Comparison of ENCODE assay signal across 15 cellular contexts in genomic region chr13:51970251-51970793, GRCh38. TPM values are rescaled to one million over a fixed set of nuclear protein-coding genes. Genes with fewer than 3 reads are reported as not detected.
A peak's percentile ranks its signal among the peaks of the same experiment; 100 is the strongest.
DNase-seq lines count a peak whose midpoint lies in the region; ATAC-seq and TF ChIP-seq lines count a peak whose summit lies in the region.
"Had no signal": no experiment of that assay in that cellular context is flagged by ENCODE, and none has a peak within 500 bp of the region (broad histone marks: within the 10 kb centered on the region; RNA-seq: fewer than 3 reads in every experiment).

No MANE protein-coding gene starts in this region.

- H2BK5ac ChIP-seq in mesenchymal stem cell (ENCODE audit: low read depth, low read length, poor library complexity, severe bottlenecking) = no peak overlapping the region

- no peaks in the 10 kb centered on the region for H3K79me1 ChIP-seq in mesenchymal stem cell (replicated peaks; ENCODE audit: low read length, poor library complexity, severe bottlenecking)

- intact Hi-C loops in mucosa of descending colon (cut with DNase I, micrococcal nuclease) = no loop called here

- H3K4me2 ChIP-seq in mesenchymal stem cell (ENCODE audit: low read length, poor library complexity, severe bottlenecking) = no peak overlapping the region
- H3K4me2 ChIP-seq: BLaER1 treated with 17β-estradiol and CSF1 and Interleukin-3, amounts not matched to agents 10 nM and 100 nM had no signal

- H3K4me3 ChIP-seq in mucosa of descending colon = no peak overlapping the region
- H3K4me3 ChIP-seq in mesenchymal stem cell (ENCODE audit: insufficient read depth in 1 of 2, low read depth in 1 of 2, low read length in 2 of 2) = no peak overlapping the region
- H3K4me3 ChIP-seq: BLaER1 treated with 17β-estradiol and CSF1 and Interleukin-3, amounts not matched to agents 10 nM and 100 nM; K562 had no signal

- no peaks in the 10 kb centered on the region for H3K27me3 Mint-ChIP-seq in T-helper 17 cell
- H3K27me3 Mint-ChIP-seq in stimulated activated naive CD8-positive, alpha-beta T cell treated with anti-CD3 and anti-CD28 coated beads, Interleukin-15, amount 100 ng/mL, for 72 hours = no peaks in the 10 kb centered on the region

- H3K9ac ChIP-seq in mesenchymal stem cell (ENCODE audit: low read length) = no peak overlapping the region
- H3K9ac ChIP-seq: BLaER1 treated with 17β-estradiol and CSF1 and Interleukin-3, amounts not matched to agents 10 nM and 100 nM had no signal

- H3K36me3 ChIP-seq in mucosa of descending colon (ENCODE audit: low read depth) (peaks cover 3% of the 10 kb centered on the region), mesenchymal stem cell (ENCODE audit: control insufficient read depth in 1 of 2, insufficient read depth in 2 of 2, low read depth in 1 of 2, low read length in 2 of 2) (peaks cover 0 to 3% of the 10 kb centered on the region in 2 experiments)
- H3K36me3 ChIP-seq: BLaER1 treated with 17β-estradiol and CSF1 and Interleukin-3, amounts not matched to agents 10 nM and 100 nM had no signal

- H3K36me3 Mint-ChIP-seq in T-helper 17 cell (ENCODE audit: low read depth) = no peaks in the 10 kb centered on the region

- 90% methylated on average over 5 of the region's 5 CpGs for WGBS in mesenchymal stem cell

- no peak overlapping the region for H3K23ac ChIP-seq in mesenchymal stem cell (ENCODE audit: low read length in 2 of 2)

- no peaks in the 10 kb centered on the region for H3K9me3 Mint-ChIP-seq in stimulated activated naive CD8-positive, alpha-beta T cell treated with anti-CD3 and anti-CD28 coated beads, Interleukin-15, amount 100 ng/mL, for 72 hours

- peak overlapping the region; percentile 68 for H3K27ac Mint-ChIP-seq in T-helper 17 cell
- H3K27ac Mint-ChIP-seq in stimulated activated naive CD8-positive, alpha-beta T cell treated with anti-CD3 and anti-CD28 coated beads, Interleukin-15, amount 100 ng/mL, for 72 hours = no peak overlapping the region

- no peak overlapping the region for H3K14ac ChIP-seq in mesenchymal stem cell (ENCODE audit: low read length in 2 of 2)

- TF ChIP-seq CTCF in mucosa of descending colon (IDR thresholded peaks at IDR 0.05) = no peak

- H2BK15ac ChIP-seq in mesenchymal stem cell (ENCODE audit: low read depth, poor library complexity, severe bottlenecking) = no peak overlapping the region

- peak overlapping the region; percentile 66 for H3K4me3 Mint-ChIP-seq in T-helper 17 cell
- no peak overlapping the region for H3K4me3 Mint-ChIP-seq in stimulated activated naive CD8-positive, alpha-beta T cell treated with anti-CD3 and anti-CD28 coated beads, Interleukin-15, amount 100 ng/mL, for 72 hours

- no peak overlapping the region for H3K4ac ChIP-seq in mesenchymal stem cell (ENCODE audit: low read depth in 1 of 2, low read length in 2 of 2)

- no peak overlapping the region for H2BK12ac ChIP-seq in mesenchymal stem cell (ENCODE audit: low read length in 2 of 2)

- no peak overlapping the region for H3K27ac ChIP-seq in mesenchymal stem cell (ENCODE audit: low read length, poor library complexity, severe bottlenecking)
- H3K27ac ChIP-seq: BLaER1 treated with 17β-estradiol and CSF1 and Interleukin-3, amounts not matched to agents 10 nM and 100 nM had no signal

- no peak overlapping the region for H2AFZ ChIP-seq in mesenchymal stem cell (ENCODE audit: low read depth, low read length)

- ATAC-seq in T-helper 17 cell (peak; percentile 74), mucosa of descending colon (peak; percentile 41)
- no peak for ATAC-seq in stimulated activated naive CD8-positive, alpha-beta T cell treated with anti-CD3 and anti-CD28 coated beads, Interleukin-15, amount 100 ng/mL, for 72 hours
- ATAC-seq: K562 had no signal

- no peak overlapping the region for H3K18ac ChIP-seq in mesenchymal stem cell (ENCODE audit: low read depth in 1 of 2, low read length in 2 of 2)

- peak; percentile 6 for DNase-seq in NCI-H2107 (lab: John Stamatoyannopoulos, UW)
- no peak for DNase-seq in NCI-H2107 treated with DMSO at 0.1 percent for 48 hours (lab: John Stamatoyannopoulos, UW; ENCODE audit: unreplicated experiment)
- peak; percentile 69 for DNase-seq in DMS53 (lab: John Stamatoyannopoulos, UW)
- DNase-seq in T-helper 17 cell = no peak
- DNase-seq in mucosa of descending colon = no peak
- no peak for DNase-seq in NCI-H446 treated with DMSO at 0.1 percent for 48 hours (lab: John Stamatoyannopoulos, UW)
- no peak for DNase-seq in stimulated activated naive CD8-positive, alpha-beta T cell treated with anti-CD3 and anti-CD28 coated beads, Interleukin-15, amount 100 ng/mL, for 72 hours
- DNase-seq in mesenchymal stem cell = no peak
- DNase-seq: GF-D8, GOT3, NCI-H1694, NCI-H446, Right ventricle myocardium superior had no signal

- no peak overlapping the region for H4K91ac ChIP-seq in mesenchymal stem cell (ENCODE audit: low read length)

- peaks cover 38% of the 10 kb centered on the region for H3K4me1 Mint-ChIP-seq in T-helper 17 cell
- H3K4me1 Mint-ChIP-seq in stimulated activated naive CD8-positive, alpha-beta T cell treated with anti-CD3 and anti-CD28 coated beads, Interleukin-15, amount 100 ng/mL, for 72 hours = peaks cover 29% of the 10 kb centered on the region

- peaks cover 3% of the 10 kb centered on the region for H3K4me1 ChIP-seq in mucosa of descending colon (ENCODE audit: low read depth)
- H3K4me1 ChIP-seq in mesenchymal stem cell (ENCODE audit: control insufficient read depth, insufficient read depth, low read depth, low read length) = no peaks in the 10 kb centered on the region

- H3K9me3 ChIP-seq in T-helper 17 cell (ENCODE audit: control insufficient read depth, low read length, poor library complexity, severe bottlenecking) = no peaks in the 10 kb centered on the region
- no peaks in the 10 kb centered on the region for H3K9me3 ChIP-seq in mucosa of descending colon
- H3K9me3 ChIP-seq in mesenchymal stem cell (ENCODE audit: control insufficient read depth, low read length) = no peaks in the 10 kb centered on the region
- H3K9me3 ChIP-seq: BLaER1 treated with 17β-estradiol and CSF1 and Interleukin-3, amounts not matched to agents 10 nM and 100 nM had no signal

- no peak overlapping the region for H2BK120ac ChIP-seq in mesenchymal stem cell (ENCODE audit: low read depth, low read length)

- H4K8ac ChIP-seq in mesenchymal stem cell (ENCODE audit: low read length) = no peak overlapping the region

- no peak overlapping the region for H2AK5ac ChIP-seq in mesenchymal stem cell (ENCODE audit: low read length, severe bottlenecking)

- no peaks in the 10 kb centered on the region for H3K27me3 ChIP-seq in mesenchymal stem cell (ENCODE audit: control insufficient read depth in 1 of 2, insufficient read depth in 1 of 2, low read length in 2 of 2)
- H3K27me3 ChIP-seq: BLaER1 treated with 17β-estradiol and CSF1 and Interleukin-3, amounts not matched to agents 10 nM and 100 nM had no signal

RNA-seq across cellular contexts. Expression of gene ATP7B, which starts 40.9 kb away (rescaled TPM):
- total RNA-seq in T-helper 17 cell (1 to 10 TPM; 1.1 to 2.3 TPM), mucosa of descending colon (10 to 100 TPM; 11.3 to 26.0 (median 16.0) TPM)
- polyA plus RNA-seq in mesenchymal stem cell (2013, experiment 1 of 2) = 3.5 TPM
- polyA plus RNA-seq in mesenchymal stem cell (2013, experiment 2 of 2) = 3.5 TPM

RNA-seq across cellular contexts. Expression of gene ALG11, which starts 41.9 kb away (rescaled TPM):
- total RNA-seq in T-helper 17 cell = 10 to 100 TPM; 23.8 to 27.5 TPM
- total RNA-seq in mucosa of descending colon = 10 to 100 TPM; 34.3 to 43.3 (median 38.6) TPM
- 13.1 TPM for polyA plus RNA-seq in mesenchymal stem cell (2013, experiment 1 of 2)
- 12.5 TPM for polyA plus RNA-seq in mesenchymal stem cell (2013, experiment 2 of 2)

RNA-seq across cellular contexts. Expression of gene UTP14C, which starts 54.2 kb away (rescaled TPM):
- 1 to 10 TPM; 3.1 to 3.8 TPM for total RNA-seq in T-helper 17 cell
- 10 to 100 TPM; 17.4 to 21.9 (median 20.5) TPM for total RNA-seq in mucosa of descending colon
- polyA plus RNA-seq in mesenchymal stem cell (2013, experiment 1 of 2) = 12.1 TPM
- polyA plus RNA-seq in mesenchymal stem cell (2013, experiment 2 of 2) = 11.8 TPM

Comparison
In these comparisons a context has a peak if more than half of its experiments do, and no peak if none do; other contexts are left out.
1. DNase-seq: peak in NCI-H2107 (single experiment) and DMS53 (single experiment); none in NCI-H2107 treated with DMSO at 0.1 percent for 48 hours (single experiment), T-helper 17 cell (0 of 3), mucosa of descending colon (0 of 3), NCI-H446 treated with DMSO at 0.1 percent for 48 hours (single experiment), stimulated activated naive CD8-positive, alpha-beta T cell treated with anti-CD3 and anti-CD28 coated beads, Interleukin-15, amount 100 ng/mL, for 72 hours (0 of 2) and mesenchymal stem cell (single experiment).